16 cellular contexts compared by ENCODE assay signal in the genomic region with DNA sequence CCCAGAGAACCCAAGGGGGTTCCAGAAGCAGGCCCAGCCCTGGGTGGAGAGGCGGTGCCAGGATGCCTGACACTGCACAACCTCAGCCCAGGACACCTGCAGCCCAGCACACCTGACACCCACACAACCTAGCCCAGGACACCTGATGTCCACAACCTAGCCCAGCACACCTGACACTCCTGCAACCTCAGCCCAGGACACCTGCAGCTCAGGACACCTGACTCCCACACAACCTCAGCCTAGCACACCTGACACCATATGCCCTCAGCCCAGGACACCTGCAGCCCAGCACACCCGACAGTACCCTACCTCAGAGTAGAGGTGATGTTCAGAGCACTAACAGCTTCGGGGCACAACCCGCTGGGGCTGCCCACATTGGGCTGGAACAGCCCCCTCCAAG.
"Had no signal": no experiment of that assay in that cellular context is flagged by ENCODE, and none has a peak within 500 bp of the region (broad histone marks: within the 10 kb centered on the region; RNA-seq: fewer than 3 reads in every experiment).

No MANE protein-coding gene starts in this region.

- H3K4me1 ChIP-seq: breast epithelium had no signal

- H3K27ac ChIP-seq: breast epithelium had no signal

- H3K4me3 ChIP-seq: breast epithelium had no signal

- DNase-seq: activated CD4-positive, alpha-beta T cell treated with anti-CD3 and anti-CD28 coated beads, Interleukin-2, amount 10 ng/mL, durations not matched to agents 24 days and 14 days; activated CD4-positive, alpha-beta T cell treated with anti-CD3 and anti-CD28 coated beads, Interleukin-2, amount 50 U/mL, for 48 hours; activated CD4-positive, CD25-positive, alpha-beta regulatory T cell treated with anti-CD3 and anti-CD28 coated beads, Interleukin-2, amount 50 U/mL, for 72 hours; activated naive CD4-positive, alpha-beta T cell treated with anti-CD3 and anti-CD28 coated beads, Interleukin-2, amount 50 U/mL, for 16 hours; activated T-cell treated with anti-CD3 and anti-CD28 coated beads, Interleukin-2, amount 50 U/mL, for 1 hour; Kasumi-1; KBM-7; NCI-H1048; NCI-H1694 treated with DMSO at 0.1 percent for 48 hours; NCI-H2029 treated with DMSO at 0.1 percent for 48 hours; NCI-H446; PC-3; SIG-M5; T-helper 17 cell; T-helper 9 cell had no signal

- ATAC-seq: PC-3, T-helper 17 cell had no signal

- H3K36me3 ChIP-seq: breast epithelium had no signal
